In genomic region chr12:25377475-25378179, GRCh38 we compare ENCODE assay signal across 8 cellular contexts.
DNase-seq lines count a peak whose midpoint lies in the region; ATAC-seq and TF ChIP-seq lines count a peak whose summit lies in the region.

No MANE protein-coding gene starts in this region.

- peak overlapping the region; percentile 51 for H3K4me2 ChIP-seq in BLaER1

- TF ChIP-seq POLR2A in ovary (IDR thresholded peaks at IDR 0.05): no peak

- H3K27ac ChIP-seq in BLaER1 (no peak overlapping the region), ovary (no peak overlapping the region)

- intact Hi-C loops in ovary (cut with DNase I): no loop called here

- H3K9ac ChIP-seq in BLaER1: no peak overlapping the region

- peaks cover 21% of the 10 kb centered on the region for H3K4me1 ChIP-seq in BLaER1
- H3K4me1 ChIP-seq in ovary (ENCODE audit: insufficient read depth): no peaks in the 10 kb centered on the region

- peak; percentile 62 for ATAC-seq in HG02763 (IDR thresholded peaks at IDR 0.05; ENCODE audit: unreplicated experiment)

- H3K9me3 ChIP-seq in BLaER1 (no peaks in the 10 kb centered on the region), ovary (no peaks in the 10 kb centered on the region)

- no peaks in the 10 kb centered on the region for H3K36me3 ChIP-seq in BLaER1
- H3K36me3 ChIP-seq in ovary: no peaks in the 10 kb centered on the region

- WGBS in ovary, 3 donors: 35 to 52% (median 45%) methylated on average over 5 of the region's 5 CpGs

- H4K20me1 ChIP-seq in BLaER1: no peaks in the 10 kb centered on the region

- H3K4me3 ChIP-seq in BLaER1 (no peak overlapping the region), ovary (no peak overlapping the region)

- no peak for TF ChIP-seq CTCF in ovary (IDR thresholded peaks at IDR 0.05)

- DNase-seq in activated CD4-positive, alpha-beta T cell treated with anti-CD3 and anti-CD28 coated beads, Interleukin-2, amount 50 U/mL, for 48 hours: peak; percentile 25 to 34
- DNase-seq in kidney tubule cell (ENCODE audit: low spot score) (peak; percentile 62), ovary (no peak), SK-N-DZ (ENCODE audit: low spot score) (no peak), GM19238 (ENCODE audit: insufficient read length, low spot score) (no peak), NCI-H82 (lab: John Stamatoyannopoulos, UW) (no peak)

- TF ChIP-seq EP300 in ovary (IDR thresholded peaks at IDR 0.05): no peak

- H3K27me3 ChIP-seq in BLaER1 (no peaks in the 10 kb centered on the region), ovary (no peaks in the 10 kb centered on the region)

Comparison
In these comparisons a context has a peak if more than half of its experiments do, and no peak if none do; other contexts are left out.
1. DNase-seq: peak in activated CD4-positive, alpha-beta T cell treated with anti-CD3 and anti-CD28 coated beads, Interleukin-2, amount 50 U/mL, for 48 hours (2 of 2) and kidney tubule cell (single experiment); none in ovary (0 of 5), SK-N-DZ (single experiment), GM19238 (single experiment) and NCI-H82 (single experiment).